9 cellular contexts compared by ENCODE assay signal in genomic region chr5:172659909-172660628, GRCh38. TPM values are rescaled to one million over a fixed set of nuclear protein-coding genes. Genes with fewer than 3 reads are reported as not detected.
DNase-seq lines count a peak whose midpoint lies in the region.
"Had no signal": no experiment of that assay in that cellular context is flagged by ENCODE, and none has a peak within 500 bp of the region (broad histone marks: within the 10 kb centered on the region; RNA-seq: fewer than 3 reads in every experiment).

No MANE protein-coding gene starts in this region.

- peak; percentile 31 for DNase-seq in NCI-H2227 (lab: John Stamatoyannopoulos, UW; ENCODE audit: unreplicated experiment)
- DNase-seq in NCI-H2227 treated with DMSO at 0.1 percent for 48 hours (lab: John Stamatoyannopoulos, UW), result no peak
- DNase-seq in hypothalamus (lab: John Stamatoyannopoulos, UW), result peak in 45 of 51 donors; percentile 9 to 86 (median 62)
- peak; percentile 57 for DNase-seq in skeletal muscle cell (ENCODE audit: low read depth)
- DNase-seq in G401 (ENCODE audit: low spot score), result no peak
- no peak for DNase-seq in NK-92 treated with Interleukin-12 subunit alpha and Interleukin-12 subunit beta, amount 100 ng/mL, for 24 hours (lab: John Stamatoyannopoulos, UW)
- DNase-seq in AML-193 (lab: John Stamatoyannopoulos, UW), result no peak
- DNase-seq: DND-41 had no signal

- peak overlapping the region; percentile 95 for H3K27ac ChIP-seq in angular gyrus (ENCODE audit: low read depth, low read length)

- H3K4me3 ChIP-seq in skeletal muscle cell (ENCODE audit: low read depth, low read length), result no peak overlapping the region

- in situ Hi-C loops in G401 (cut with HindIII; ENCODE audit: low sequenced_read_pairs), result no loop called here

RNA-seq across cellular contexts. Expression of gene NEURL1B, which starts 19.0 kb away (rescaled TPM):
- 0.75 and 1.6 TPM in 2 replicates for total RNA-seq in G401 (2014; rRNA removed; shearing (Covaris generic))

Comparison
In these comparisons a context has a peak if more than half of its experiments do, and no peak if none do; other contexts are left out.
1. DNase-seq: peak in NCI-H2227 (single experiment), hypothalamus (45 of 51) and skeletal muscle cell (single experiment); none in NCI-H2227 treated with DMSO at 0.1 percent for 48 hours (single experiment), G401 (single experiment), NK-92 treated with Interleukin-12 subunit alpha and Interleukin-12 subunit beta, amount 100 ng/mL, for 24 hours (single experiment) and AML-193 (0 of 2).